8 cellular contexts compared by ENCODE assay signal in the genomic region with DNA sequence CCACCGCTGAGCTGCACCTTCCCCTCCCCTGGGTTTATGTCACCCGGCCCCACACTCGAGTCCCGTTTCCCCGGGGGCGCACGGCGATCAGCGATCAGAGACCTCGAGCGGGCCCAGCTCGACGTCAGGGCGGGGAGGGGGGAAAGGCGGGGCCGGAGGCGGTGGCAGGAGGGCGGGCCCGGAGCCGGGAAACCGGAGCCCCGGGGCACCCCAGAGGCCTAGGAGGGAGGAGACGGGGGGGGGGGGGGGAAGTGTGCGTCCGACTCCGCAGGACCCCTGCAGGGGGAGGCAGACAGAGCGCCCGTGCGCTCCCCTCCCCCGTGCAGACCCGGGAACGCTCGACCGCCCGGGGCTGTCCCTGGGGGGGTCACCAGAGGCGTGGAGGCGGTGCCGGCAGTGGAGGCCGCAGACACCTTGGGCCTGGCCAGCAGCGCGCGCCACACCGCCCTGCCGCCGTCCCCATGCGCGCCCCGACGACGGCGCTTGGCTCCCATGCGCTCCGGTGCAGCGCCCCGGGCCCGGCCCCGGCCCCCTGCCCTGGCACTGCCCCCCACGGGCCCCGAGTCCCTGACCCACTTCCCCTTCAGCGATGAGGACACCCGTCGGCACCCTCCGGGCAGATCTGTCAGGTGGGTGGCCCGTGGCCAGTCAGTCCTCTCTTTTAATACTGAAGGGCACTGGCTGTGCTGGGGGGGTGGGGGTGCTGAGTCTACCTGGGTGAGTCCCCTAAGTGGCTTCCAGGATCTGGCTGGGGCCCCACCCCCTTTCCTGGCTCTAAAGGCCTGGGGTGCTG. TPM values are rescaled to one million over a fixed set of nuclear protein-coding genes. Genes with fewer than 3 reads are reported as not detected.
A peak's percentile ranks its signal among the peaks of the same experiment; 100 is the strongest.
DNase-seq lines count a peak whose midpoint lies in the region; TF ChIP-seq lines count a peak whose summit lies in the region.

No MANE protein-coding gene starts in this region.

- CTCF ChIA-PET in activated CD4-positive, alpha-beta memory T cell treated with anti-CD3 and anti-CD28 coated beads, Interleukin-2, amount 10 ng/mL, durations not matched to agents 7 days and 5 days (lab: Charles Lee) = interaction anchor here (1.0 to 22.3 kb wide), 2 partner anchors 11 to 23 kb away, joined by 3 to 707 read pairs; a partner anchor contains a TSS

- H3K4me3 Mint-ChIP-seq in activated CD4-positive, alpha-beta memory T cell treated with anti-CD3 and anti-CD28 coated beads, Interleukin-2, amount 10 ng/mL, durations not matched to agents 7 days and 5 days = peak overlapping the region; percentile 67
- H3K4me3 Mint-ChIP-seq in endodermal cell = peak overlapping the region; percentile 54

- intact Hi-C loops in vagina (cut with DNase I) = no loop called here

- H3K4me1 Mint-ChIP-seq in activated CD4-positive, alpha-beta memory T cell treated with anti-CD3 and anti-CD28 coated beads, Interleukin-2, amount 10 ng/mL, durations not matched to agents 7 days and 5 days = peaks cover 74% of the 10 kb centered on the region
- peaks cover 9% of the 10 kb centered on the region for H3K4me1 Mint-ChIP-seq in endodermal cell

- no peaks in the 10 kb centered on the region for H3K9me3 ChIP-seq in HUES64 (ENCODE audit: insufficient read depth, low read depth, low read length)
- no peaks in the 10 kb centered on the region for H3K9me3 ChIP-seq in endodermal cell (ENCODE audit: control insufficient read depth, low read length)
- no peaks in the 10 kb centered on the region for H3K9me3 ChIP-seq in muscle layer of duodenum (ENCODE audit: control insufficient read depth in 1 of 2, low read length in 2 of 2)
- no peaks in the 10 kb centered on the region for H3K9me3 ChIP-seq in vagina

- peaks cover 38% of the 10 kb centered on the region for H3K36me3 Mint-ChIP-seq in activated CD4-positive, alpha-beta memory T cell treated with anti-CD3 and anti-CD28 coated beads, Interleukin-2, amount 10 ng/mL, durations not matched to agents 7 days and 5 days (ENCODE audit: low read depth)
- H3K36me3 Mint-ChIP-seq in endodermal cell (ENCODE audit: low read depth) = no peaks in the 10 kb centered on the region

- H3K27ac ChIP-seq in HUES64 (ENCODE audit: low read depth, low read length) (no peak overlapping the region), endodermal cell (ENCODE audit: low read depth, low read length) (no peak overlapping the region), muscle layer of duodenum (ENCODE audit: low read length) (no peak overlapping the region), vagina (peak overlapping the region; percentile 76)

- H3K36me3 ChIP-seq in HUES64 (ENCODE audit: insufficient read depth, low read length) (no peaks in the 10 kb centered on the region), endodermal cell (ENCODE audit: control insufficient read depth, insufficient read depth, low read length) (no peaks in the 10 kb centered on the region), muscle layer of duodenum (ENCODE audit: control insufficient read depth in 1 of 2, insufficient read depth in 2 of 2, low read length in 2 of 2) (no peaks in the 10 kb centered on the region), vagina (no peaks in the 10 kb centered on the region)

- H3K9me3 Mint-ChIP-seq in activated CD4-positive, alpha-beta memory T cell treated with anti-CD3 and anti-CD28 coated beads, Interleukin-2, amount 10 ng/mL, durations not matched to agents 7 days and 5 days = no peaks in the 10 kb centered on the region
- H3K9me3 Mint-ChIP-seq in endodermal cell = no peaks in the 10 kb centered on the region

- no peak for DNase-seq in AG09309 (ENCODE audit: low read depth)
- DNase-seq in activated CD4-positive, alpha-beta memory T cell treated with anti-CD3 and anti-CD28 coated beads, Interleukin-2, amount 10 ng/mL, durations not matched to agents 7 days and 5 days = peak; percentile 69
- peak; percentile 85 for DNase-seq in endodermal cell
- no peak for DNase-seq in vagina (ENCODE audit: extremely low spot score in 2 of 2)
- DNase-seq in mesenteric fat pad (ENCODE audit: low spot score) = no peak
- DNase-seq in COLO829 (ENCODE audit: low spot score) = no peak

- peaks cover 17% of the 10 kb centered on the region for H3K27me3 Mint-ChIP-seq in activated CD4-positive, alpha-beta memory T cell treated with anti-CD3 and anti-CD28 coated beads, Interleukin-2, amount 10 ng/mL, durations not matched to agents 7 days and 5 days
- peaks cover 69% of the 10 kb centered on the region for H3K27me3 Mint-ChIP-seq in endodermal cell (ENCODE audit: insufficient read depth)

- H3K4me1 ChIP-seq in HUES64 (ENCODE audit: insufficient read depth, low read length) (no peaks in the 10 kb centered on the region), endodermal cell (ENCODE audit: control insufficient read depth, insufficient read depth, low read length) (no peaks in the 10 kb centered on the region), muscle layer of duodenum (ENCODE audit: control insufficient read depth in 1 of 2, insufficient read depth in 2 of 2, low read length in 2 of 2) (peaks cover 0 to 20% of the 10 kb centered on the region in 2 donors), vagina (peaks cover 27% of the 10 kb centered on the region)

- H3K9ac ChIP-seq in HUES64 (ENCODE audit: low read depth, low read length) (no peak overlapping the region), endodermal cell (ENCODE audit: extremely low read depth, low read length, poor library complexity, severe bottlenecking) (no peak overlapping the region)

- TF ChIP-seq POLR2A in vagina (IDR thresholded peaks at IDR 0.05) = peak in 1 of 2 donors; percentile 19

- TF ChIP-seq CTCF in AG09309 (IDR thresholded peaks at IDR 0.05; ENCODE audit: control insufficient read depth, insufficient read depth, low read depth, low read length, missing control alignments) = no peak
- TF ChIP-seq CTCF in endodermal cell (conservative IDR thresholded peaks at IDR 0.05) = no peak
- no peak for TF ChIP-seq CTCF in vagina (IDR thresholded peaks at IDR 0.05)

- peak overlapping the region; percentile 64 for H3K4me3 ChIP-seq in AG09309 (ENCODE audit: control insufficient read depth, low read depth, low read length)
- H3K4me3 ChIP-seq in HUES64 (ENCODE audit: low read length) = peak overlapping the region; percentile 45
- no peak overlapping the region for H3K4me3 ChIP-seq in endodermal cell (ENCODE audit: low read length)
- peak overlapping the region; percentile 66 to 71 for H3K4me3 ChIP-seq in muscle layer of duodenum (ENCODE audit: low read depth in 1 of 2, low read length in 2 of 2)
- peak overlapping the region; percentile 61 to 66 for H3K4me3 ChIP-seq in vagina

- 7% methylated on average over 61 of the region's 64 CpGs for WGBS in HUES64
- 26 to 44% methylated on average over 8 to 54 of the region's 64 CpGs for WGBS in endodermal cell (ENCODE audit: insufficient coverage in 1 of 2, insufficient read length in 1 of 2), 2 experiments

- H3K27ac Mint-ChIP-seq in activated CD4-positive, alpha-beta memory T cell treated with anti-CD3 and anti-CD28 coated beads, Interleukin-2, amount 10 ng/mL, durations not matched to agents 7 days and 5 days = peak overlapping the region; percentile 73
- no peak overlapping the region for H3K27ac Mint-ChIP-seq in endodermal cell

- H3K27me3 ChIP-seq in HUES64 (ENCODE audit: insufficient read depth, low read length) (peaks cover 65% of the 10 kb centered on the region), endodermal cell (ENCODE audit: control insufficient read depth, insufficient read depth, low read length, poor library complexity, severe bottlenecking) (peaks cover 62% of the 10 kb centered on the region), muscle layer of duodenum (ENCODE audit: low read depth, low read length) (peaks cover 4% of the 10 kb centered on the region), vagina (no peaks in the 10 kb centered on the region)

- POLR2A ChIA-PET in activated CD4-positive, alpha-beta memory T cell treated with anti-CD3 and anti-CD28 coated beads, Interleukin-2, amount 10 ng/mL, durations not matched to agents 7 days and 5 days (lab: Charles Lee) = interaction anchor here (0.9 to 27.4 kb wide), 4 partner anchors 9 to 136 kb away, joined by 3 to 780 read pairs (median 3); a partner anchor contains a TSS

RNA-seq across cellular contexts. Expression of a gene that starts 11.8 kb away (rescaled TPM):
- polyA plus RNA-seq in HUES64 (2013, experiment 1 of 2) = 1.7 TPM
- polyA plus RNA-seq in HUES64 (2013, experiment 2 of 2) = 2.5 TPM
- total RNA-seq in activated CD4-positive, alpha-beta memory T cell treated with anti-CD3 and anti-CD28 coated beads, Interleukin-2, amount 10 ng/mL, durations not matched to agents 7 days and 5 days = 10 to 100 TPM; 56.2 to 58.1 TPM
- total RNA-seq in endodermal cell (1 to 10 TPM; 1.7 to 2.6 TPM), vagina (16.7 TPM), mesenteric fat pad (28.5 TPM)
- 2.0 TPM for polyA plus RNA-seq in endodermal cell (2013, experiment 1 of 2)
- 1.7 TPM for polyA plus RNA-seq in endodermal cell (2013, experiment 2 of 2)

RNA-seq across cellular contexts. Expression of a gene that starts 28.8 kb away (rescaled TPM):
- 160 TPM for polyA plus RNA-seq in HUES64 (2013, experiment 1 of 2)
- 142 TPM for polyA plus RNA-seq in HUES64 (2013, experiment 2 of 2)
- 100 to 1,000 TPM; 239 to 244 TPM for total RNA-seq in activated CD4-positive, alpha-beta memory T cell treated with anti-CD3 and anti-CD28 coated beads, Interleukin-2, amount 10 ng/mL, durations not matched to agents 7 days and 5 days
- total RNA-seq in endodermal cell (100 to 1,000 TPM; 148 to 172 TPM), vagina (112 TPM), mesenteric fat pad (173 TPM)
- 160 TPM for polyA plus RNA-seq in endodermal cell (2013, experiment 1 of 2)
- polyA plus RNA-seq in endodermal cell (2013, experiment 2 of 2) = 155 TPM

RNA-seq across cellular contexts. Expression of a gene that starts 51.8 kb away (rescaled TPM):
- 27.7 TPM for polyA plus RNA-seq in HUES64 (2013, experiment 1 of 2)
- 24.0 TPM for polyA plus RNA-seq in HUES64 (2013, experiment 2 of 2)
- total RNA-seq in activated CD4-positive, alpha-beta memory T cell treated with anti-CD3 and anti-CD28 coated beads, Interleukin-2, amount 10 ng/mL, durations not matched to agents 7 days and 5 days = 100 to 1,000 TPM; 226 to 243 TPM
- total RNA-seq in endodermal cell = 10 to 100 TPM; 63.5 to 65.8 TPM
- 62.4 TPM for polyA plus RNA-seq in endodermal cell (2013, experiment 1 of 2)
- 59.1 TPM for polyA plus RNA-seq in endodermal cell (2013, experiment 2 of 2)
- 115 TPM for total RNA-seq in vagina
- 91.5 TPM for total RNA-seq in mesenteric fat pad

Comparison
In these comparisons a context has a peak if more than half of its experiments do, and no peak if none do; other contexts are left out.
1. DNase-seq: peak in activated CD4-positive, alpha-beta memory T cell treated with anti-CD3 and anti-CD28 coated beads, Interleukin-2, amount 10 ng/mL, durations not matched to agents 7 days and 5 days (single experiment) and endodermal cell (single experiment); none in AG09309 (single experiment), vagina (0 of 2), mesenteric fat pad (single experiment) and COLO829 (single experiment).